In genomic region chr11:76424891-76425290, GRCh38 we compare ENCODE assay signal across 19 cellular contexts. TPM values are rescaled to one million over a fixed set of nuclear protein-coding genes. Genes with fewer than 3 reads are reported as not detected.
DNase-seq lines count a peak whose midpoint lies in the region; ATAC-seq and TF ChIP-seq lines count a peak whose summit lies in the region.
"Had no signal": no experiment of that assay in that cellular context is flagged by ENCODE, and none has a peak within 500 bp of the region (broad histone marks: within the 10 kb centered on the region; RNA-seq: fewer than 3 reads in every experiment).

No MANE protein-coding gene starts in this region.

- no peak overlapping the region for H3K27ac Mint-ChIP-seq in activated T-cell treated with anti-CD3 and anti-CD28 coated beads, Interleukin-2, amount 50 U/mL, for 72 hours
- peak overlapping the region; percentile 19 for H3K27ac Mint-ChIP-seq in nephron progenitor cell
- no peak overlapping the region for H3K27ac Mint-ChIP-seq in activated naive CD4-positive, alpha-beta T cell treated with anti-CD3 and anti-CD28 coated beads for 36 hours
- H3K27ac Mint-ChIP-seq in stimulated activated memory B cell treated with anti-CD40 and anti-IgM and Interleukin-4, amounts not matched to agents 10 μg/mL and 1 μg/mL and 100 μg/mL, for 72 hours = no peak overlapping the region
- H3K27ac Mint-ChIP-seq: H9 had no signal

- H3K27me3 ChIP-seq in KMS-11 (ENCODE audit: insufficient read depth, low read depth) (no peaks in the 10 kb centered on the region), esophagus squamous epithelium (peaks cover 0 to 33% (median 0%) of the 10 kb centered on the region in 4 donors)

- 87 to 92% methylated on average over 2 of the region's 2 CpGs for WGBS in esophagus squamous epithelium, 2 donors

- H3K36me3 ChIP-seq in KMS-11 (ENCODE audit: insufficient read depth) (no peaks in the 10 kb centered on the region), esophagus squamous epithelium (no peaks in the 10 kb centered on the region)

- peak overlapping the region; percentile 36 for H2AFZ ChIP-seq in KMS-11 (ENCODE audit: low read depth)

- no peak for DNase-seq in activated T-cell treated with anti-CD3 and anti-CD28 coated beads, Interleukin-2, amount 50 U/mL, for 72 hours
- DNase-seq in activated T-cell treated with anti-CD3 and anti-CD28 coated beads for 4 hours (no peak), nephron progenitor cell (no peak), esophagus squamous epithelium (lab: John Stamatoyannopoulos, UW) (no peak)
- no peak for DNase-seq in activated naive CD4-positive, alpha-beta T cell treated with anti-CD3 and anti-CD28 coated beads for 36 hours
- DNase-seq: C1 segment of cervical spinal cord, DND-41, H9, NCI-H1048, NCI-H146, NCI-H2081 treated with DMSO at 0.1 percent for 48 hours, NCI-H510A, NCI-H82 had no signal

- H4K20me1 ChIP-seq in KMS-11 (ENCODE audit: insufficient read depth) = no peaks in the 10 kb centered on the region

- H3K4me3 ChIP-seq in KMS-11 (IDR thresholded peaks at IDR 0.05; ENCODE audit: insufficient read depth, low read depth, low read length) (peak overlapping the region; percentile 48), esophagus squamous epithelium (no peak overlapping the region)
- H3K4me3 ChIP-seq: A549 had no signal

- H3K4me1 ChIP-seq in KMS-11 (ENCODE audit: low read depth, poor library complexity, severe bottlenecking) (peaks cover 36% of the 10 kb centered on the region), esophagus squamous epithelium (no peaks in the 10 kb centered on the region)
- H3K4me1 ChIP-seq: A549 had no signal

- H3K27me3 Mint-ChIP-seq in activated T-cell treated with anti-CD3 and anti-CD28 coated beads, Interleukin-2, amount 50 U/mL, for 72 hours (ENCODE audit: low read depth) = peaks cover 24% of the 10 kb centered on the region
- H3K27me3 Mint-ChIP-seq in nephron progenitor cell (ENCODE audit: low read depth, poor library complexity) = peaks cover 4% of the 10 kb centered on the region
- peaks cover 9% of the 10 kb centered on the region for H3K27me3 Mint-ChIP-seq in activated naive CD4-positive, alpha-beta T cell treated with anti-CD3 and anti-CD28 coated beads for 36 hours (ENCODE audit: low read depth)
- H3K27me3 Mint-ChIP-seq in stimulated activated memory B cell treated with anti-CD40 and anti-IgM and Interleukin-4, amounts not matched to agents 10 μg/mL and 1 μg/mL and 100 μg/mL, for 72 hours = peaks cover 9% of the 10 kb centered on the region

- no peak for TF ChIP-seq POLR2A in esophagus squamous epithelium (IDR thresholded peaks at IDR 0.05)

- H3K4me1 Mint-ChIP-seq in activated T-cell treated with anti-CD3 and anti-CD28 coated beads, Interleukin-2, amount 50 U/mL, for 72 hours (ENCODE audit: low read depth) = peaks cover 13% of the 10 kb centered on the region
- peaks cover 66% of the 10 kb centered on the region for H3K4me1 Mint-ChIP-seq in nephron progenitor cell
- peaks cover 10% of the 10 kb centered on the region for H3K4me1 Mint-ChIP-seq in activated naive CD4-positive, alpha-beta T cell treated with anti-CD3 and anti-CD28 coated beads for 36 hours (ENCODE audit: low read depth)
- peaks cover 10% of the 10 kb centered on the region for H3K4me1 Mint-ChIP-seq in stimulated activated memory B cell treated with anti-CD40 and anti-IgM and Interleukin-4, amounts not matched to agents 10 μg/mL and 1 μg/mL and 100 μg/mL, for 72 hours

- peak; percentile 49 to 57 for ATAC-seq in activated T-cell treated with anti-CD3 and anti-CD28 coated beads, Interleukin-2, amount 50 U/mL, for 72 hours (replicated peaks in 1 of 2)
- ATAC-seq in GM19395 (IDR thresholded peaks at IDR 0.05; ENCODE audit: unreplicated experiment) = peak; percentile 32
- ATAC-seq in stimulated activated memory B cell treated with anti-CD40 and anti-IgM and Interleukin-4, amounts not matched to agents 10 μg/mL and 1 μg/mL and 100 μg/mL, for 72 hours = no peak
- ATAC-seq: A549, Panc1, Right ventricle myocardium inferior had no signal

- peak overlapping the region; percentile 24 to 35 for H3K4me3 Mint-ChIP-seq in activated T-cell treated with anti-CD3 and anti-CD28 coated beads, Interleukin-2, amount 50 U/mL, for 72 hours
- H3K4me3 Mint-ChIP-seq in nephron progenitor cell = no peak overlapping the region
- no peak overlapping the region for H3K4me3 Mint-ChIP-seq in activated naive CD4-positive, alpha-beta T cell treated with anti-CD3 and anti-CD28 coated beads for 36 hours
- no peak overlapping the region for H3K4me3 Mint-ChIP-seq in stimulated activated memory B cell treated with anti-CD40 and anti-IgM and Interleukin-4, amounts not matched to agents 10 μg/mL and 1 μg/mL and 100 μg/mL, for 72 hours
- H3K4me3 Mint-ChIP-seq: H9 had no signal

- peak overlapping the region; percentile 22; the same call in 1 of the 2 replicates for H3K9ac ChIP-seq in KMS-11

- no peaks in the 10 kb centered on the region for H3K9me3 ChIP-seq in esophagus squamous epithelium
- H3K9me3 ChIP-seq: A549 had no signal

- no peaks in the 10 kb centered on the region for H3K9me3 Mint-ChIP-seq in activated T-cell treated with anti-CD3 and anti-CD28 coated beads, Interleukin-2, amount 50 U/mL, for 72 hours
- no peaks in the 10 kb centered on the region for H3K9me3 Mint-ChIP-seq in nephron progenitor cell
- H3K9me3 Mint-ChIP-seq in activated naive CD4-positive, alpha-beta T cell treated with anti-CD3 and anti-CD28 coated beads for 36 hours = no peaks in the 10 kb centered on the region
- H3K9me3 Mint-ChIP-seq in stimulated activated memory B cell treated with anti-CD40 and anti-IgM and Interleukin-4, amounts not matched to agents 10 μg/mL and 1 μg/mL and 100 μg/mL, for 72 hours = no peaks in the 10 kb centered on the region
- H3K9me3 Mint-ChIP-seq: H9 had no signal

- H3K27ac ChIP-seq in KMS-11 (peak overlapping the region; percentile 67; the same call in 1 of the 2 replicates), esophagus squamous epithelium (no peak overlapping the region)
- H3K27ac ChIP-seq: A549 had no signal

- CTCF ChIA-PET in activated naive CD4-positive, alpha-beta T cell treated with anti-CD3 and anti-CD28 coated beads for 36 hours (lab: Charles Lee) = interaction anchor here (0.6 kb wide), 1 partner anchor 14 kb away, joined by 4 read pairs; no protein-coding TSS in a partner anchor

- H3K79me2 ChIP-seq in KMS-11 (ENCODE audit: insufficient read depth, low read depth) = no peaks in the 10 kb centered on the region

- no peaks in the 10 kb centered on the region for H3K36me3 Mint-ChIP-seq in activated T-cell treated with anti-CD3 and anti-CD28 coated beads, Interleukin-2, amount 50 U/mL, for 72 hours (ENCODE audit: insufficient read depth in 2 of 2)
- peaks cover 4% of the 10 kb centered on the region for H3K36me3 Mint-ChIP-seq in nephron progenitor cell (ENCODE audit: low read depth)
- H3K36me3 Mint-ChIP-seq in activated naive CD4-positive, alpha-beta T cell treated with anti-CD3 and anti-CD28 coated beads for 36 hours (ENCODE audit: low read depth) = no peaks in the 10 kb centered on the region
- H3K36me3 Mint-ChIP-seq in stimulated activated memory B cell treated with anti-CD40 and anti-IgM and Interleukin-4, amounts not matched to agents 10 μg/mL and 1 μg/mL and 100 μg/mL, for 72 hours = no peaks in the 10 kb centered on the region

- H3K4me2 ChIP-seq in KMS-11 = peak overlapping the region; percentile 90
- H3K4me2 ChIP-seq: A549 had no signal

- no peak for TF ChIP-seq CTCF in KMS-11 (conservative IDR thresholded peaks at IDR 0.05; ENCODE audit: low read depth, low read length)
- TF ChIP-seq CTCF in nephron progenitor cell (IDR thresholded peaks at IDR 0.05) = no peak
- TF ChIP-seq CTCF in esophagus squamous epithelium (IDR thresholded peaks at IDR 0.05) = no peak

- intact Hi-C loops in esophagus squamous epithelium (cut with DNase I) = no loop called here
- intact Hi-C loops in activated naive CD4-positive, alpha-beta T cell treated with anti-CD3 and anti-CD28 coated beads for 36 hours (cut with micrococcal nuclease) = loop anchor here (2.0 to 5.0 kb wide), 4 partner anchors 20 to 218 kb away; partner anchors contain the start of genes EMSY, GVQW3, THAP12 and WNT11

RNA-seq across cellular contexts. Expression of gene EMSY, which starts 19.9 kb away (rescaled TPM):
- 10 to 100 TPM; 24.6 to 27.8 TPM for total RNA-seq in activated T-cell treated with anti-CD3 and anti-CD28 coated beads, Interleukin-2, amount 50 U/mL, for 72 hours
- total RNA-seq in esophagus squamous epithelium = 10 to 100 TPM; 10.0 to 31.0 (median 22.3) TPM
- 10 to 100 TPM; 23.2 to 26.7 TPM for total RNA-seq in activated naive CD4-positive, alpha-beta T cell treated with anti-CD3 and anti-CD28 coated beads for 36 hours

RNA-seq across cellular contexts. Expression of gene GVQW3, which starts 43.8 kb away (rescaled TPM):
- total RNA-seq in activated T-cell treated with anti-CD3 and anti-CD28 coated beads, Interleukin-2, amount 50 U/mL, for 72 hours = 1 to 10 TPM; 3.6 to 3.8 TPM
- total RNA-seq in esophagus squamous epithelium = under 1 TPM in 3 of 4 donors, not detected in 1; 0.15 to 0.95 (median 0.31) TPM
- 1 to 10 TPM; 1.7 to 2.1 TPM for total RNA-seq in activated naive CD4-positive, alpha-beta T cell treated with anti-CD3 and anti-CD28 coated beads for 36 hours

RNA-seq across cellular contexts. Expression of gene THAP12, which starts 44.0 kb away (rescaled TPM):
- 10 to 100 TPM; 55.9 to 66.6 TPM for total RNA-seq in activated T-cell treated with anti-CD3 and anti-CD28 coated beads, Interleukin-2, amount 50 U/mL, for 72 hours
- total RNA-seq in esophagus squamous epithelium = 10 to 100 TPM in 3 of 4 donors, 1 to 10 TPM in 1; 6.4 to 26.9 (median 17.4) TPM
- 10 to 100 TPM; 39.4 to 40.6 TPM for total RNA-seq in activated naive CD4-positive, alpha-beta T cell treated with anti-CD3 and anti-CD28 coated beads for 36 hours

Comparison
In these comparisons a context has a peak if more than half of its experiments do, and no peak if none do; other contexts are left out.
1. H3K4me3 Mint-ChIP-seq: peak in activated T-cell treated with anti-CD3 and anti-CD28 coated beads, Interleukin-2, amount 50 U/mL, for 72 hours (2 of 2); none in nephron progenitor cell (single experiment), activated naive CD4-positive, alpha-beta T cell treated with anti-CD3 and anti-CD28 coated beads for 36 hours (single experiment) and stimulated activated memory B cell treated with anti-CD40 and anti-IgM and Interleukin-4, amounts not matched to agents 10 μg/mL and 1 μg/mL and 100 μg/mL, for 72 hours (single experiment).